16 cellular contexts compared by ENCODE assay signal in genomic region chrX:20212486-20213089, GRCh38. TPM values are rescaled to one million over a fixed set of nuclear protein-coding genes. Genes with fewer than 3 reads are reported as not detected.
DNase-seq lines count a peak whose midpoint lies in the region; ATAC-seq and TF ChIP-seq lines count a peak whose summit lies in the region.
"Had no signal": no experiment of that assay in that cellular context is flagged by ENCODE, and none has a peak within 500 bp of the region (broad histone marks: within the 10 kb centered on the region; RNA-seq: fewer than 3 reads in every experiment).

No MANE protein-coding gene starts in this region.

- no peak overlapping the region for H3K27ac ChIP-seq in sigmoid colon
- H3K27ac ChIP-seq: body of pancreas had no signal

- H3K4me1 ChIP-seq in sigmoid colon: no peaks in the 10 kb centered on the region

- ATAC-seq in GM18520 (IDR thresholded peaks at IDR 0.05; ENCODE audit: unreplicated experiment) (peak; percentile 93), GM21367 (IDR thresholded peaks at IDR 0.05; ENCODE audit: unreplicated experiment) (peak; percentile 95), HG03045 (IDR thresholded peaks at IDR 0.05; ENCODE audit: unreplicated experiment) (peak; percentile 86)
- peak; percentile 97 for ATAC-seq in activated T-helper 17 cell treated with anti-CD3 and anti-CD28 coated beads, Interleukin-2, amount 50 U/mL, for 72 hours (replicated peaks)
- ATAC-seq: body of pancreas; esophagus mucosa; K562; stimulated activated memory B cell treated with anti-CD40 and anti-IgM and Interleukin-4, amounts not matched to agents 10 μg/mL and 1 μg/mL and 100 μg/mL, for 72 hours had no signal

- TF ChIP-seq EP300 in sigmoid colon (IDR thresholded peaks at IDR 0.05): no peak

- H3K36me3 ChIP-seq in sigmoid colon: peaks cover 0 to 10% (median 0%) of the 10 kb centered on the region in 4 donors

- TF ChIP-seq POLR2A in sigmoid colon (IDR thresholded peaks at IDR 0.05): no peak

- intact Hi-C loops in sigmoid colon (cut with DNase I): no loop called here

- no peak for DNase-seq in NCI-H146 treated with DMSO at 0.1 percent for 48 hours (lab: John Stamatoyannopoulos, UW; ENCODE audit: unreplicated experiment)
- no peak for DNase-seq in D341Med (ENCODE audit: low spot score)
- no peak for DNase-seq in sigmoid colon
- DNase-seq in DMS114 treated with DMSO at 0.1 percent for 48 hours (lab: John Stamatoyannopoulos, UW; ENCODE audit: unreplicated experiment): no peak
- DNase-seq: body of pancreas; COR-L47; NCI-H446 treated with DMSO at 0.1 percent for 48 hours; stimulated activated CD4-positive, alpha-beta T cell treated with anti-CD3 and anti-CD28 coated beads, Interleukin-12 subunit alpha, Interleukin-12 subunit beta, amount 100 ng/mL, for 4 hours had no signal

- H3K27me3 Mint-ChIP-seq in activated T-helper 17 cell treated with anti-CD3 and anti-CD28 coated beads, Interleukin-2, amount 50 U/mL, for 72 hours: no peaks in the 10 kb centered on the region
- H3K27me3 Mint-ChIP-seq: stimulated activated memory B cell treated with anti-CD40 and anti-IgM and Interleukin-4, amounts not matched to agents 10 μg/mL and 1 μg/mL and 100 μg/mL, for 72 hours had no signal

- no peaks in the 10 kb centered on the region for H3K9me3 Mint-ChIP-seq in activated T-helper 17 cell treated with anti-CD3 and anti-CD28 coated beads, Interleukin-2, amount 50 U/mL, for 72 hours
- H3K9me3 Mint-ChIP-seq: nephron; stimulated activated memory B cell treated with anti-CD40 and anti-IgM and Interleukin-4, amounts not matched to agents 10 μg/mL and 1 μg/mL and 100 μg/mL, for 72 hours had no signal

- H3K27ac Mint-ChIP-seq in activated T-helper 17 cell treated with anti-CD3 and anti-CD28 coated beads, Interleukin-2, amount 50 U/mL, for 72 hours: peak overlapping the region; percentile 84
- H3K27ac Mint-ChIP-seq: nephron; stimulated activated memory B cell treated with anti-CD40 and anti-IgM and Interleukin-4, amounts not matched to agents 10 μg/mL and 1 μg/mL and 100 μg/mL, for 72 hours had no signal

- no peak overlapping the region for H3K4me3 ChIP-seq in sigmoid colon
- H3K4me3 ChIP-seq: body of pancreas, K562 had no signal

- peaks cover 36% of the 10 kb centered on the region for H3K4me1 Mint-ChIP-seq in activated T-helper 17 cell treated with anti-CD3 and anti-CD28 coated beads, Interleukin-2, amount 50 U/mL, for 72 hours

- H3K36me3 Mint-ChIP-seq in activated T-helper 17 cell treated with anti-CD3 and anti-CD28 coated beads, Interleukin-2, amount 50 U/mL, for 72 hours (ENCODE audit: low read depth): peaks cover 72% of the 10 kb centered on the region

- no peaks in the 10 kb centered on the region for H3K9me3 ChIP-seq in sigmoid colon
- H3K9me3 ChIP-seq: body of pancreas had no signal

- no peak for TF ChIP-seq CTCF in sigmoid colon (IDR thresholded peaks at IDR 0.05)

- H3K27me3 ChIP-seq in sigmoid colon: no peaks in the 10 kb centered on the region
- H3K27me3 ChIP-seq: body of pancreas had no signal

- H3K4me3 Mint-ChIP-seq in activated T-helper 17 cell treated with anti-CD3 and anti-CD28 coated beads, Interleukin-2, amount 50 U/mL, for 72 hours: peak overlapping the region; percentile 42
- H3K4me3 Mint-ChIP-seq: nephron; stimulated activated memory B cell treated with anti-CD40 and anti-IgM and Interleukin-4, amounts not matched to agents 10 μg/mL and 1 μg/mL and 100 μg/mL, for 72 hours had no signal

- 88 to 95% methylated on average over 6 of the region's 6 CpGs for WGBS in sigmoid colon, 2 donors

RNA-seq across cellular contexts. Expression of gene RPS6KA3, which starts 54.1 kb away (rescaled TPM):
- total RNA-seq in activated T-helper 17 cell treated with anti-CD3 and anti-CD28 coated beads, Interleukin-2, amount 50 U/mL, for 72 hours: 10 to 100 TPM; 53.4 to 64.9 TPM
- 10 to 100 TPM; 34.3 to 41.9 (median 40.2) TPM for total RNA-seq in sigmoid colon
- 10 to 100 TPM; 18.0 to 25.8 (median 21.0) TPM for polyA plus RNA-seq in sigmoid colon
